25 cellular contexts compared by ENCODE assay signal in genomic region chr6:32291549-32291948, GRCh38.
"Had no signal": no experiment of that assay in that cellular context is flagged by ENCODE, and none has a peak within 500 bp of the region (broad histone marks: within the 10 kb centered on the region; RNA-seq: fewer than 3 reads in every experiment).

No MANE protein-coding gene starts in this region.

- H3K27ac ChIP-seq: dorsolateral prefrontal cortex, epithelial cell of prostate, lower lobe of right lung, neutrophil, pancreas, sigmoid colon, spleen, tibial artery had no signal

- H3K9me3 ChIP-seq: lower lobe of right lung, neutrophil, pancreas, sigmoid colon, spleen, tibial artery had no signal

- H3K4me1 ChIP-seq: lower lobe of right lung, pancreas, sigmoid colon, tibial artery had no signal

- H3K4me3 Mint-ChIP-seq: activated CD4-positive, alpha-beta T cell treated with anti-CD3 and anti-CD28 coated beads, Interleukin-2, amount 10 ng/mL, durations not matched to agents 7 days and 5 days; activated naive CD4-positive, alpha-beta T cell treated with anti-CD3 and anti-CD28 coated beads, Interleukin-2, amount 10 ng/mL, durations not matched to agents 7 days and 5 days; activated naive CD8-positive, alpha-beta T cell treated with anti-CD3 and anti-CD28 coated beads, Interleukin-2, amount 50 U/mL, for 24 hours; activated T-cell treated with anti-CD3 and anti-CD28 coated beads, Interleukin-2, amount 50 U/mL, for 4 hours; brain; natural killer cell treated with Interleukin-12 subunit alpha and Interleukin-12 subunit beta and Interleukin-15 and Interleukin-18, amount 100 ng/mL, for 72 hours had no signal

- H3K27ac Mint-ChIP-seq: activated CD4-positive, alpha-beta T cell treated with anti-CD3 and anti-CD28 coated beads, Interleukin-2, amount 10 ng/mL, durations not matched to agents 7 days and 5 days; activated naive CD4-positive, alpha-beta T cell treated with anti-CD3 and anti-CD28 coated beads, Interleukin-2, amount 10 ng/mL, durations not matched to agents 7 days and 5 days; activated naive CD8-positive, alpha-beta T cell treated with anti-CD3 and anti-CD28 coated beads, Interleukin-2, amount 50 U/mL, for 24 hours; brain; natural killer cell treated with Interleukin-12 subunit alpha and Interleukin-12 subunit beta and Interleukin-15 and Interleukin-18, amount 100 ng/mL, for 72 hours had no signal

- H3K4me3 ChIP-seq: dorsolateral prefrontal cortex, lower lobe of right lung, pancreas, sigmoid colon, spleen, tibial artery had no signal

- H3K36me3 Mint-ChIP-seq: activated naive CD4-positive, alpha-beta T cell treated with anti-CD3 and anti-CD28 coated beads, Interleukin-2, amount 10 ng/mL, durations not matched to agents 7 days and 5 days; brain; natural killer cell treated with Interleukin-12 subunit alpha and Interleukin-12 subunit beta and Interleukin-15 and Interleukin-18, amount 100 ng/mL, for 72 hours had no signal

- DNase-seq: activated CD4-positive, alpha-beta T cell treated with anti-CD3 and anti-CD28 coated beads, Interleukin-2, amount 10 ng/mL, durations not matched to agents 7 days and 5 days; activated CD8-positive, alpha-beta memory T cell treated with anti-CD3 and anti-CD28 coated beads, Interleukin-2, amount 50 U/mL, for 4 hours; activated effector memory CD4-positive, alpha-beta T cell treated with Interleukin-2 at 50 U/mL for 16 hours; activated naive CD4-positive, alpha-beta T cell treated with anti-CD3 and anti-CD28 coated beads, Interleukin-2, amount 10 ng/mL, durations not matched to agents 7 days and 5 days; activated naive CD8-positive, alpha-beta T cell treated with anti-CD3 and anti-CD28 coated beads, Interleukin-2, amount 50 U/mL, for 24 hours; activated T-cell treated with anti-CD3 and anti-CD28 coated beads, Interleukin-2, amount 50 U/mL, for 4 hours; anterior cingulate cortex; caudate nucleus; dorsolateral prefrontal cortex; foreskin fibroblast; glutamatergic neuron; hypothalamus; islet precursor cell; lower lobe of right lung; pancreas; sigmoid colon; spleen; stimulated activated naive CD8-positive, alpha-beta T cell treated with anti-CD3 and anti-CD28 coated beads, Interleukin-15, Interleukin-2, amounts not matched to agents 100 U/mL and 50 U/mL, for 24 hours; substantia nigra; tibial artery had no signal

- H3K9me3 Mint-ChIP-seq: activated CD4-positive, alpha-beta T cell treated with anti-CD3 and anti-CD28 coated beads, Interleukin-2, amount 10 ng/mL, durations not matched to agents 7 days and 5 days; activated naive CD4-positive, alpha-beta T cell treated with anti-CD3 and anti-CD28 coated beads, Interleukin-2, amount 10 ng/mL, durations not matched to agents 7 days and 5 days; activated naive CD8-positive, alpha-beta T cell treated with anti-CD3 and anti-CD28 coated beads, Interleukin-2, amount 50 U/mL, for 24 hours; activated T-cell treated with anti-CD3 and anti-CD28 coated beads, Interleukin-2, amount 50 U/mL, for 4 hours; brain; natural killer cell treated with Interleukin-12 subunit alpha and Interleukin-12 subunit beta and Interleukin-15 and Interleukin-18, amount 100 ng/mL, for 72 hours had no signal

- FAIRE-seq: pancreas, TTC549 had no signal

- ATAC-seq: activated naive CD8-positive, alpha-beta T cell treated with anti-CD3 and anti-CD28 coated beads, Interleukin-2, amount 50 U/mL, for 24 hours; activated T-cell treated with anti-CD3 and anti-CD28 coated beads, Interleukin-2, amount 50 U/mL, for 4 hours; lower lobe of right lung; natural killer cell treated with Interleukin-12 subunit alpha and Interleukin-12 subunit beta and Interleukin-15 and Interleukin-18, amount 100 ng/mL, for 72 hours; pancreas; stimulated activated naive CD8-positive, alpha-beta T cell treated with anti-CD3 and anti-CD28 coated beads, Interleukin-15, Interleukin-2, amounts not matched to agents 100 U/mL and 50 U/mL, for 24 hours had no signal

- H3K36me3 ChIP-seq: lower lobe of right lung, neutrophil, pancreas, sigmoid colon, spleen, tibial artery had no signal

- H3K4me1 Mint-ChIP-seq: activated CD4-positive, alpha-beta T cell treated with anti-CD3 and anti-CD28 coated beads, Interleukin-2, amount 10 ng/mL, durations not matched to agents 7 days and 5 days; activated naive CD4-positive, alpha-beta T cell treated with anti-CD3 and anti-CD28 coated beads, Interleukin-2, amount 10 ng/mL, durations not matched to agents 7 days and 5 days; activated naive CD8-positive, alpha-beta T cell treated with anti-CD3 and anti-CD28 coated beads, Interleukin-2, amount 50 U/mL, for 24 hours; brain had no signal
